Comparison of ENCODE assay signal across 17 cellular contexts in the genomic region with DNA sequence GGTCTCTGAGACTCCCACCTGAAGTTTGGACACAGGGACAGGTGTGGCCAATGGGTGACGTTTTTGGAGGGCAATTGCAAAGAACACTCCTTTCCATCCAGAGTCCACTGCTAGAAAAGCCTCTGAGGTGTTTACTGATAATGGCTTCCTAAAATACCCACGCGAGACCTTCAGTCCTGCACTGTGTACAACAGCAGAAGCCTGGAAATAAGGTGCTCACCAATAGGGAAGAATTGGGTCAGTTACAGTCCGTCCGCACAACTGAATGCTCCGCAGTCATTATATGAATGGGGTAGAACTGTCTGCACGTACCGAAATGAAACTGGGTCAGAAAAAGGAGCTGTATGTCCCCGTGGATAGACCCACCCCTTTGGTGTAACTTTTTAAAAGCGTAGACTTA. TPM values are rescaled to one million over a fixed set of nuclear protein-coding genes. Genes with fewer than 3 reads are reported as not detected.
"Had no signal": no experiment of that assay in that cellular context is flagged by ENCODE, and none has a peak within 500 bp of the region (broad histone marks: within the 10 kb centered on the region; RNA-seq: fewer than 3 reads in every experiment).

No MANE protein-coding gene starts in this region.

- H3K4me3 ChIP-seq: right atrium auricular region, skin epidermis, testis had no signal

- H3K4me1 ChIP-seq: foreskin keratinocyte, right atrium auricular region had no signal

- H3K27me3 ChIP-seq: foreskin keratinocyte, right atrium auricular region, testis had no signal

- H3K36me3 ChIP-seq: right atrium auricular region had no signal

- DNase-seq: activated CD4-positive, alpha-beta memory T cell treated with anti-CD3 and anti-CD28 coated beads for 36 hours; activated CD4-positive, alpha-beta T cell treated with anti-CD3 and anti-CD28 coated beads for 4 hours; activated T-cell treated with anti-CD3 and anti-CD28 coated beads for 4 hours; foreskin keratinocyte; mesendoderm; nucleus accumbens; stimulated activated CD4-positive, alpha-beta T cell treated with anti-CD3 and anti-CD28 coated beads, Interleukin-15, amount 100 ng/mL, for 24 hours; stimulated activated CD4-positive, alpha-beta T cell treated with anti-CD3 and anti-CD28 coated beads, Interleukin-2, amount 100 ng/mL, for 48 hours; testis had no signal

- H3K4me3 Mint-ChIP-seq: activated CD4-positive, alpha-beta memory T cell treated with anti-CD3 and anti-CD28 coated beads for 36 hours; activated naive CD8-positive, alpha-beta T cell; natural killer cell treated with Interleukin-12 subunit alpha and Interleukin-12 subunit beta and Interleukin-15 and Interleukin-18, amount 100 ng/mL, for 72 hours; stimulated activated effector memory CD8-positive, alpha-beta T cell treated with anti-CD3 and anti-CD28 coated beads, Interleukin-12 subunit alpha, Interleukin-12 subunit beta, amount 100 ng/mL, for 72 hours; T-helper 2 cell treated with Interferon-gamma antibody and Interleukin-4, amounts not matched to agents 5 μg/mL and 100 μg/mL, for 36 hours; WTC11 had no signal

- H3K9me3 Mint-ChIP-seq: activated CD4-positive, alpha-beta memory T cell treated with anti-CD3 and anti-CD28 coated beads for 36 hours; natural killer cell treated with Interleukin-12 subunit alpha and Interleukin-12 subunit beta and Interleukin-15 and Interleukin-18, amount 100 ng/mL, for 72 hours; stimulated activated effector memory CD8-positive, alpha-beta T cell treated with anti-CD3 and anti-CD28 coated beads, Interleukin-12 subunit alpha, Interleukin-12 subunit beta, amount 100 ng/mL, for 72 hours; T-helper 2 cell treated with Interferon-gamma antibody and Interleukin-4, amounts not matched to agents 5 μg/mL and 100 μg/mL, for 36 hours; WTC11 had no signal

- H3K27ac Mint-ChIP-seq: activated CD4-positive, alpha-beta memory T cell treated with anti-CD3 and anti-CD28 coated beads for 36 hours; activated naive CD8-positive, alpha-beta T cell; natural killer cell treated with Interleukin-12 subunit alpha and Interleukin-12 subunit beta and Interleukin-15 and Interleukin-18, amount 100 ng/mL, for 72 hours; stimulated activated effector memory CD8-positive, alpha-beta T cell treated with anti-CD3 and anti-CD28 coated beads, Interleukin-12 subunit alpha, Interleukin-12 subunit beta, amount 100 ng/mL, for 72 hours; T-helper 2 cell treated with Interferon-gamma antibody and Interleukin-4, amounts not matched to agents 5 μg/mL and 100 μg/mL, for 36 hours; WTC11 had no signal

- ATAC-seq: foreskin keratinocyte; natural killer cell treated with Interleukin-12 subunit alpha and Interleukin-12 subunit beta and Interleukin-15 and Interleukin-18, amount 100 ng/mL, for 72 hours; stimulated activated effector memory CD8-positive, alpha-beta T cell treated with anti-CD3 and anti-CD28 coated beads, Interleukin-12 subunit alpha, Interleukin-12 subunit beta, amount 100 ng/mL, for 72 hours; WTC11 had no signal

- H3K27me3 Mint-ChIP-seq: activated CD4-positive, alpha-beta memory T cell treated with anti-CD3 and anti-CD28 coated beads for 36 hours had no signal

- H3K36me3 Mint-ChIP-seq: activated CD4-positive, alpha-beta memory T cell treated with anti-CD3 and anti-CD28 coated beads for 36 hours; activated naive CD8-positive, alpha-beta T cell; natural killer cell treated with Interleukin-12 subunit alpha and Interleukin-12 subunit beta and Interleukin-15 and Interleukin-18, amount 100 ng/mL, for 72 hours; stimulated activated effector memory CD8-positive, alpha-beta T cell treated with anti-CD3 and anti-CD28 coated beads, Interleukin-12 subunit alpha, Interleukin-12 subunit beta, amount 100 ng/mL, for 72 hours had no signal

- H3K4me1 Mint-ChIP-seq: stimulated activated effector memory CD8-positive, alpha-beta T cell treated with anti-CD3 and anti-CD28 coated beads, Interleukin-12 subunit alpha, Interleukin-12 subunit beta, amount 100 ng/mL, for 72 hours had no signal

- FAIRE-seq: TTC549 had no signal

- H3K9me3 ChIP-seq: right atrium auricular region, testis had no signal

- H3K27ac ChIP-seq: foreskin keratinocyte, right atrium auricular region, testis had no signal

RNA-seq across cellular contexts. Expression of a gene that starts 29.5 kb away (rescaled TPM):
- total RNA-seq: natural killer cell treated with Interleukin-12 subunit alpha and Interleukin-12 subunit beta and Interleukin-15 and Interleukin-18, amount 100 ng/mL, for 72 hours had no signal
